ENCODE assay signal across 16 cellular contexts in the genomic region with DNA sequence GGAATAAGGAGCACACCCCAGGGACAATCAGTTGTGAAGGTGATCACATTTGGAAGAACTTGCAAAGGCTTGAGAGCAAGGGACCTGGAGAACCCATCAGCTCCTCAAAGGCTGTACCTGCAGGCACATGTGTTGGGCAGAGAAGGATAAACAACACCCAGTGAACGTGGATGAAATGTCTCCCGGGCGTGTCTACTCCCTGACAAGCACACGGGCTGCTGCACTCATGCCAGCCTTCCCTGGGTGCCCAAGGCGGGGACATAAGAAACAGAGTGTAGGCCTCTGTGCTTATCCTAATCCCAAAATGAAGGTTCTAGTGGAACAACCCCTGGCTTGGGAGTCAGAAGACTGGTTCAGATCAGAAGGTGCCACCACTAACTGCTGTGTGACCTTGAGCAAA. TPM values are rescaled to one million over a fixed set of nuclear protein-coding genes. Genes with fewer than 3 reads are reported as not detected.
DNase-seq lines count a peak whose midpoint lies in the region; ATAC-seq, FAIRE-seq and TF ChIP-seq lines count a peak whose summit lies in the region.
"Had no signal": no experiment of that assay in that cellular context is flagged by ENCODE, and none has a peak within 500 bp of the region (broad histone marks: within the 10 kb centered on the region; RNA-seq: fewer than 3 reads in every experiment).

No MANE protein-coding gene starts in this region.

- H3K27ac Mint-ChIP-seq in MCF 10A (ENCODE audit: low read depth, unreplicated experiment), result no peak overlapping the region
- H3K27ac Mint-ChIP-seq: CD4-positive, alpha-beta memory T cell; GM23338 had no signal

- peaks cover 44% of the 10 kb centered on the region for H3K27me3 Mint-ChIP-seq in MCF 10A (ENCODE audit: insufficient read depth, unreplicated experiment)

- peak overlapping the region; percentile 81 for H3K27ac ChIP-seq in caudate nucleus (ENCODE audit: low read depth, low read length)
- H3K27ac ChIP-seq in small intestine (ENCODE audit: low read depth in 1 of 2, low read length in 1 of 2), result no peak overlapping the region
- H3K27ac ChIP-seq: C4-2B had no signal

- no peaks in the 10 kb centered on the region for H3K36me3 Mint-ChIP-seq in MCF 10A (ENCODE audit: insufficient read depth, unreplicated experiment)
- H3K36me3 Mint-ChIP-seq: CD4-positive, alpha-beta memory T cell had no signal

- DNase-seq in caudate nucleus (lab: John Stamatoyannopoulos, UW) (no peak), left colon (peak in 1 of 2 donors; percentile 23), small intestine (peak; percentile 6), NCI-H1105 (lab: John Stamatoyannopoulos, UW) (no peak), MCF 10A (ENCODE audit: unreplicated experiment) (no peak), NOMO-1 treated with dmso at 0.1 percent for 144 hours (lab: John Stamatoyannopoulos, UW; ENCODE audit: unreplicated experiment) (no peak)
- no peak for DNase-seq in stimulated activated CD4-positive, alpha-beta T cell treated with anti-CD3 and anti-CD28 coated beads, Interleukin-2, amount 100 ng/mL, for 24 hours
- DNase-seq: BE2C; CD4-positive, alpha-beta memory T cell; DMS79; H7 had no signal

- peak; percentile 59 for ATAC-seq in left colon
- ATAC-seq: GM23338 had no signal

- BruUV-seq in MCF 10A (replicated peaks; lab: Mats Ljungman, UMichigan), result no TSS peak

- no peak overlapping the region for H3K4me3 Mint-ChIP-seq in MCF 10A (ENCODE audit: unreplicated experiment)
- H3K4me3 Mint-ChIP-seq: CD4-positive, alpha-beta memory T cell; GM23338 had no signal

- no peaks in the 10 kb centered on the region for H3K9me3 Mint-ChIP-seq in MCF 10A (ENCODE audit: unreplicated experiment)
- H3K9me3 Mint-ChIP-seq: GM23338 had no signal

- FAIRE-seq in small intestine (lab: Jason Lieb, UNC), result no peak
- FAIRE-seq: A204.1, G401.6, GM12891 had no signal

- no peaks in the 10 kb centered on the region for H3K4me1 Mint-ChIP-seq in MCF 10A (ENCODE audit: insufficient read depth, unreplicated experiment)
- H3K4me1 Mint-ChIP-seq: CD4-positive, alpha-beta memory T cell had no signal

- WGBS in small intestine, 3 donors, result 48 to 75% (median 50%) methylated on average over 5 of the region's 5 CpGs

- POLR2A ChIA-PET in MCF 10A (lab: Yijun Ruan, JAX), result no interaction called here

- no peak overlapping the region for H3K4me3 ChIP-seq in small intestine (ENCODE audit: low read depth in 1 of 2, low read length in 2 of 2)
- H3K4me3 ChIP-seq: GM23338 had no signal

- no peaks in the 10 kb centered on the region for H3K9me3 ChIP-seq in small intestine (ENCODE audit: control insufficient read depth, low read depth)
- H3K9me3 ChIP-seq: BE2C had no signal

- no peaks in the 10 kb centered on the region for H3K4me1 ChIP-seq in small intestine (ENCODE audit: control insufficient read depth in 2 of 2, insufficient read depth in 1 of 2, low read depth in 1 of 2, low read length in 1 of 2)
- H3K4me1 ChIP-seq: BE2C had no signal

- H3K27me3 ChIP-seq in small intestine (ENCODE audit: control insufficient read depth in 2 of 2, insufficient read depth in 2 of 2, low read length in 2 of 2), result no peaks in the 10 kb centered on the region

- CTCF ChIA-PET in MCF 10A (lab: Yijun Ruan, JAX), result interaction anchor here (0.6 kb wide), 1 partner anchor 39 kb away, joined by 3 read pairs; no protein-coding TSS in a partner anchor

- intact Hi-C loops in left colon (cut with DNase I, micrococcal nuclease), result no loop called here
- intact Hi-C loops in MCF 10A (cut with micrococcal nuclease), result no loop called here

- no peak for TF ChIP-seq CTCF in MCF 10A (IDR thresholded peaks at IDR 0.05; ENCODE audit: unreplicated experiment)

- H3K36me3 ChIP-seq in small intestine (ENCODE audit: control insufficient read depth in 2 of 2, insufficient read depth in 2 of 2, low read length in 2 of 2), result no peaks in the 10 kb centered on the region
- H3K36me3 ChIP-seq: BE2C had no signal

RNA-seq across cellular contexts. Expression of a gene that starts 46.7 kb away (rescaled TPM):
- total RNA-seq in left colon, result 1 to 10 TPM; 3.6 to 8.6 TPM
- under 1 TPM in 2 of 3 donors, not detected in 1; under 0.01 to 0.22 TPM for polyA plus RNA-seq in small intestine
- total RNA-seq in MCF 10A (2022), result not detected in 2 replicates
- polyA plus RNA-seq: CD4-positive, alpha-beta memory T cell; GM23338 had no signal
